In genomic region chr10:7817984-7818294, GRCh38 we compare ENCODE assay signal across 8 cellular contexts. TPM values are rescaled to one million over a fixed set of nuclear protein-coding genes. Genes with fewer than 3 reads are reported as not detected.
A peak's percentile ranks its signal among the peaks of the same experiment; 100 is the strongest.
DNase-seq lines count a peak whose midpoint lies in the region; ATAC-seq and TF ChIP-seq lines count a peak whose summit lies in the region.

No MANE protein-coding gene starts in this region.

- H3K4me2 ChIP-seq in DND-41 (ENCODE audit: insufficient read depth, low read length) = peak overlapping the region; percentile 83

- H3K27ac ChIP-seq in DND-41 (ENCODE audit: low read length) (peak overlapping the region; percentile 53), tibial nerve (peak overlapping the region in 3 of 4 donors; percentile 46 to 84 (median 60))

- H3K9me3 ChIP-seq in DND-41 (ENCODE audit: insufficient read depth, low read length, severe bottlenecking) (no peaks in the 10 kb centered on the region), tibial nerve (no peaks in the 10 kb centered on the region)

- intact Hi-C loops in activated T-helper 2 cell treated with anti-CD3 and anti-CD28 coated beads, Interferon-gamma antibody, Interleukin-2, Interleukin-4, amounts not matched to agents 10 μg/mL and 5 μg/mL and 100 μg/mL, durations not matched to agents 14 hours and 24 hours and 36 hours (cut with micrococcal nuclease) = loop anchor here (1.0 kb wide), 1 partner anchor 30 kb away; the partner anchor contains the start of gene ATP5F1C
- intact Hi-C loops in posterior cingulate gyrus (cut with DNase I) = loop anchor here (2.0 kb wide), 1 partner anchor 29 kb away; the partner anchor contains the start of gene ATP5F1C

- H3K4me3 Mint-ChIP-seq in activated T-helper 2 cell treated with anti-CD3 and anti-CD28 coated beads, Interferon-gamma antibody, Interleukin-2, Interleukin-4, amounts not matched to agents 10 μg/mL and 5 μg/mL and 100 μg/mL, durations not matched to agents 14 hours and 24 hours and 36 hours (ENCODE audit: low read depth) = peak overlapping the region; percentile 98

- peak overlapping the region; percentile 73 for H3K9ac ChIP-seq in DND-41 (ENCODE audit: low read depth, low read length)

- no peak for TF ChIP-seq POLR2A in tibial nerve (IDR thresholded peaks at IDR 0.05)

- H3K79me2 ChIP-seq in DND-41 (ENCODE audit: insufficient read depth, low read length) = peaks cover 35% of the 10 kb centered on the region

- H3K36me3 ChIP-seq in DND-41 (ENCODE audit: insufficient read depth, low read length) (peaks cover 3% of the 10 kb centered on the region; the same call in 1 of the 2 replicates), kidney epithelial cell (ENCODE audit: control insufficient read depth, insufficient read depth, low read length) (no peaks in the 10 kb centered on the region), tibial nerve (peaks cover 0 to 13% (median 0%) of the 10 kb centered on the region in 3 donors)

- H3K4me3 ChIP-seq in DND-41 (ENCODE audit: low read depth in 1 of 2, low read length in 2 of 2) (peak overlapping the region; percentile 59 to 87), kidney epithelial cell (ENCODE audit: low read depth, low read length) (peak overlapping the region; percentile 94), tibial nerve (peak overlapping the region; percentile 53 to 89 (median 80))

- H3K27me3 ChIP-seq in DND-41 (ENCODE audit: insufficient read depth, low read length, poor library complexity) (no peaks in the 10 kb centered on the region), kidney epithelial cell (ENCODE audit: control insufficient read depth, insufficient read depth, low read length) (no peaks in the 10 kb centered on the region), tibial nerve (no peaks in the 10 kb centered on the region)

- H3K27me3 Mint-ChIP-seq in activated T-helper 2 cell treated with anti-CD3 and anti-CD28 coated beads, Interferon-gamma antibody, Interleukin-2, Interleukin-4, amounts not matched to agents 10 μg/mL and 5 μg/mL and 100 μg/mL, durations not matched to agents 14 hours and 24 hours and 36 hours (ENCODE audit: low read depth) = peaks cover 8% of the 10 kb centered on the region

- H3K27ac Mint-ChIP-seq in activated T-helper 2 cell treated with anti-CD3 and anti-CD28 coated beads, Interferon-gamma antibody, Interleukin-2, Interleukin-4, amounts not matched to agents 10 μg/mL and 5 μg/mL and 100 μg/mL, durations not matched to agents 14 hours and 24 hours and 36 hours = peak overlapping the region; percentile 91

- no peaks in the 10 kb centered on the region for H4K20me1 ChIP-seq in DND-41 (ENCODE audit: insufficient read depth, low read length)

- H3K36me3 Mint-ChIP-seq in activated T-helper 2 cell treated with anti-CD3 and anti-CD28 coated beads, Interferon-gamma antibody, Interleukin-2, Interleukin-4, amounts not matched to agents 10 μg/mL and 5 μg/mL and 100 μg/mL, durations not matched to agents 14 hours and 24 hours and 36 hours (ENCODE audit: low read depth) = peaks cover 8% of the 10 kb centered on the region

- TF ChIP-seq EP300 in tibial nerve (IDR thresholded peaks at IDR 0.05) = no peak

- H3K4me1 ChIP-seq in DND-41 (ENCODE audit: insufficient read depth, low read length) (peaks cover 32% of the 10 kb centered on the region), tibial nerve (peaks cover 0 to 34% (median 7%) of the 10 kb centered on the region in 4 donors)

- TF ChIP-seq CTCF in DND-41 (IDR thresholded peaks at IDR 0.05; ENCODE audit: borderline replicate concordance, extremely low read depth, low read length, poor library complexity, severe bottlenecking) = no peak
- TF ChIP-seq CTCF in kidney epithelial cell (IDR thresholded peaks at IDR 0.05; ENCODE audit: insufficient read depth, low read length, poor library complexity, severe bottlenecking) = no peak
- TF ChIP-seq CTCF in tibial nerve (IDR thresholded peaks at IDR 0.05) = no peak

- no peak for DNase-seq in DND-41
- DNase-seq in activated T-helper 2 cell treated with anti-CD3 and anti-CD28 coated beads, Interferon-gamma antibody, Interleukin-2, Interleukin-4, amounts not matched to agents 10 μg/mL and 5 μg/mL and 100 μg/mL, durations not matched to agents 14 hours and 24 hours and 36 hours (ENCODE audit: low spot score) = no peak
- DNase-seq in kidney epithelial cell (ENCODE audit: low read depth) = no peak
- DNase-seq in tibial nerve (ENCODE audit: low spot score in 2 of 2) = no peak
- no peak for DNase-seq in posterior cingulate gyrus
- no peak for DNase-seq in SK-N-DZ (ENCODE audit: low spot score)
- DNase-seq in LoVo (ENCODE audit: low spot score) = no peak

- H3K4me1 Mint-ChIP-seq in activated T-helper 2 cell treated with anti-CD3 and anti-CD28 coated beads, Interferon-gamma antibody, Interleukin-2, Interleukin-4, amounts not matched to agents 10 μg/mL and 5 μg/mL and 100 μg/mL, durations not matched to agents 14 hours and 24 hours and 36 hours (ENCODE audit: low read depth) = peaks cover 24% of the 10 kb centered on the region

- 0 to 1% methylated on average over 10 of the region's 10 CpGs for WGBS in tibial nerve, 2 donors

- no peak for ATAC-seq in DND-41 (ENCODE audit: insufficient read depth, low read depth)
- ATAC-seq in HG02852 (IDR thresholded peaks at IDR 0.05; ENCODE audit: unreplicated experiment) = peak; percentile 25

- H2AFZ ChIP-seq in DND-41 (ENCODE audit: low read depth, low read length) = peak overlapping the region; percentile 81

- H3K9me3 Mint-ChIP-seq in activated T-helper 2 cell treated with anti-CD3 and anti-CD28 coated beads, Interferon-gamma antibody, Interleukin-2, Interleukin-4, amounts not matched to agents 10 μg/mL and 5 μg/mL and 100 μg/mL, durations not matched to agents 14 hours and 24 hours and 36 hours = no peaks in the 10 kb centered on the region

RNA-seq across cellular contexts. Expression of gene TAF3, which starts 0.4 kb away (rescaled TPM):
- total RNA-seq in activated T-helper 2 cell treated with anti-CD3 and anti-CD28 coated beads, Interferon-gamma antibody, Interleukin-2, Interleukin-4, amounts not matched to agents 10 μg/mL and 5 μg/mL and 100 μg/mL, durations not matched to agents 14 hours and 24 hours and 36 hours = 17.4 and 17.9 TPM in 2 replicates
- total RNA-seq in kidney epithelial cell = 4.8 and 5.1 TPM in 2 replicates
- total RNA-seq in tibial nerve = 10 to 100 TPM; 11.7 to 12.6 (median 12.4) TPM
- 2.9 and 4.4 TPM in 2 replicates for polyA plus RNA-seq in SK-N-DZ (2014; cell fraction: cytosol; rRNA removed)
- polyA plus RNA-seq in SK-N-DZ (2014; cell fraction: nucleus; rRNA removed) = 1.3 and 3.9 TPM in 2 replicates

RNA-seq across cellular contexts. Expression of gene ATP5F1C, which starts 30.0 kb away (rescaled TPM):
- 354 and 403 TPM in 2 replicates for total RNA-seq in activated T-helper 2 cell treated with anti-CD3 and anti-CD28 coated beads, Interferon-gamma antibody, Interleukin-2, Interleukin-4, amounts not matched to agents 10 μg/mL and 5 μg/mL and 100 μg/mL, durations not matched to agents 14 hours and 24 hours and 36 hours
- 230 and 291 TPM in 2 replicates for total RNA-seq in kidney epithelial cell
- 100 to 1,000 TPM; 138 to 224 (median 171) TPM for total RNA-seq in tibial nerve
- polyA plus RNA-seq in SK-N-DZ (2014; cell fraction: cytosol; rRNA removed) = 999 and 1,167 TPM in 2 replicates
- polyA plus RNA-seq in SK-N-DZ (2014; cell fraction: nucleus; rRNA removed) = 618 and 872 TPM in 2 replicates

RNA-seq across cellular contexts. Expression of gene KIN, which starts 30.1 kb away (rescaled TPM):
- 9.8 and 12.0 TPM in 2 replicates for total RNA-seq in activated T-helper 2 cell treated with anti-CD3 and anti-CD28 coated beads, Interferon-gamma antibody, Interleukin-2, Interleukin-4, amounts not matched to agents 10 μg/mL and 5 μg/mL and 100 μg/mL, durations not matched to agents 14 hours and 24 hours and 36 hours
- total RNA-seq in kidney epithelial cell = 15.3 and 16.9 TPM in 2 replicates
- 1 to 10 TPM; 6.9 to 9.2 (median 7.7) TPM for total RNA-seq in tibial nerve
- polyA plus RNA-seq in SK-N-DZ (2014; cell fraction: cytosol; rRNA removed) = 13.6 and 13.9 TPM in 2 replicates
- polyA plus RNA-seq in SK-N-DZ (2014; cell fraction: nucleus; rRNA removed) = 14.1 and 26.3 TPM in 2 replicates
